In genomic region chr2:177164131-177164530, GRCh38 we compare ENCODE assay signal across 8 cellular contexts. TPM values are rescaled to one million over a fixed set of nuclear protein-coding genes. Genes with fewer than 3 reads are reported as not detected.
DNase-seq lines count a peak whose midpoint lies in the region; ATAC-seq and TF ChIP-seq lines count a peak whose summit lies in the region.

No MANE protein-coding gene starts in this region.

- H3K9ac ChIP-seq in OCI-LY1 (ENCODE audit: low read length): no peak overlapping the region

- no peaks in the 10 kb centered on the region for H3K9me2 ChIP-seq in OCI-LY1 (ENCODE audit: low read depth, low read length)

- H3K36me3 ChIP-seq in OCI-LY1 (ENCODE audit: insufficient read depth, low read length): no peaks in the 10 kb centered on the region
- H3K36me3 ChIP-seq in esophagus squamous epithelium: no peaks in the 10 kb centered on the region

- no peak for TF ChIP-seq CTCF in OCI-LY1 (IDR thresholded peaks at IDR 0.05; ENCODE audit: low read length)
- no peak for TF ChIP-seq CTCF in esophagus squamous epithelium (IDR thresholded peaks at IDR 0.05)

- no peaks in the 10 kb centered on the region for H3F3A ChIP-seq in OCI-LY1 (ENCODE audit: insufficient read depth, low read length)

- no peaks in the 10 kb centered on the region for H4K20me1 ChIP-seq in OCI-LY1 (ENCODE audit: insufficient read depth, low read length)

- H3K4me1 ChIP-seq in OCI-LY1 (ENCODE audit: insufficient read depth, low read length, severe bottlenecking): peaks cover 25% of the 10 kb centered on the region
- peaks cover 0 to 59% (median 24%) of the 10 kb centered on the region in 3 donors for H3K4me1 ChIP-seq in esophagus squamous epithelium

- H3K27ac ChIP-seq in OCI-LY1 (ENCODE audit: low read depth, low read length, poor library complexity, severe bottlenecking): no peak overlapping the region
- peak overlapping the region in 3 of 4 donors; percentile 87 to 91 (median 89) for H3K27ac ChIP-seq in esophagus squamous epithelium

- H2AFZ ChIP-seq in OCI-LY1 (ENCODE audit: low read length): no peak overlapping the region

- peak overlapping the region; percentile 84; the same call in 1 of the 2 replicates for H3K4me2 ChIP-seq in OCI-LY1 (ENCODE audit: low read length)

- 13 to 16% methylated on average over 3 of the region's 3 CpGs for WGBS in esophagus squamous epithelium, 2 donors

- H3K79me2 ChIP-seq in OCI-LY1 (ENCODE audit: insufficient read depth, low read length): no peaks in the 10 kb centered on the region

- DNase-seq in DMS 273 treated with DMSO at 0.1 percent for 48 hours (lab: John Stamatoyannopoulos, UW) (peak; percentile 14), esophagus squamous epithelium (lab: John Stamatoyannopoulos, UW) (no peak), skeletal muscle cell (ENCODE audit: low read depth) (no peak), SIG-M5 treated with dmso at 0.1 percent for 504 hours (lab: John Stamatoyannopoulos, UW; ENCODE audit: unreplicated experiment) (no peak), foreskin melanocyte (no peak), EL (no peak)

- H3K4me3 ChIP-seq in OCI-LY1 (ENCODE audit: low read depth, low read length, poor library complexity, severe bottlenecking) (no peak overlapping the region), esophagus squamous epithelium (peak overlapping the region in 2 of 4 donors; percentile 43 to 60), skeletal muscle cell (ENCODE audit: low read depth, low read length) (peak overlapping the region; percentile 28)

- intact Hi-C loops in esophagus squamous epithelium (cut with DNase I): loop anchor here (5.0 to 10.0 kb wide), 3 partner anchors 101 to 251 kb away; partner anchors contain the start of gene NFE2L2

- H3K9me3 ChIP-seq in OCI-LY1 (ENCODE audit: low read length): no peaks in the 10 kb centered on the region
- no peaks in the 10 kb centered on the region for H3K9me3 ChIP-seq in esophagus squamous epithelium

- TF ChIP-seq POLR2A in esophagus squamous epithelium (IDR thresholded peaks at IDR 0.05): no peak

- no peaks in the 10 kb centered on the region for H3K27me3 ChIP-seq in OCI-LY1 (ENCODE audit: insufficient read depth, low read length)
- no peaks in the 10 kb centered on the region for H3K27me3 ChIP-seq in esophagus squamous epithelium

- ATAC-seq in HG02938 (IDR thresholded peaks at IDR 0.05; ENCODE audit: unreplicated experiment): no peak

RNA-seq across cellular contexts. Expression of gene HNRNPA3, which starts 48.5 kb away (rescaled TPM):
- total RNA-seq in esophagus squamous epithelium: 10 to 100 TPM; 34.9 to 78.2 (median 61.6) TPM
